22 cellular contexts compared by ENCODE assay signal in genomic region chr9:37509536-37509935, GRCh38. TPM values are rescaled to one million over a fixed set of nuclear protein-coding genes. Genes with fewer than 3 reads are reported as not detected.
DNase-seq lines count a peak whose midpoint lies in the region; ATAC-seq, FAIRE-seq and TF ChIP-seq lines count a peak whose summit lies in the region.
"Had no signal": no experiment of that assay in that cellular context is flagged by ENCODE, and none has a peak within 500 bp of the region (broad histone marks: within the 10 kb centered on the region; RNA-seq: fewer than 3 reads in every experiment).

No MANE protein-coding gene starts in this region.

- H3K27me3 Mint-ChIP-seq in stimulated activated naive B cell treated with anti-CD40 and anti-IgM and Interleukin-4, amounts not matched to agents 10 μg/mL and 1 μg/mL and 100 μg/mL, for 72 hours = no peaks in the 10 kb centered on the region
- H3K27me3 Mint-ChIP-seq: IgD-negative memory B cell had no signal

- no peak overlapping the region for H3K4me3 Mint-ChIP-seq in stimulated activated naive B cell treated with anti-CD40 and anti-IgM and Interleukin-4, amounts not matched to agents 10 μg/mL and 1 μg/mL and 100 μg/mL, for 72 hours
- H3K4me3 Mint-ChIP-seq: IgD-negative memory B cell had no signal

- no peak overlapping the region for H3K27ac ChIP-seq in kidney (ENCODE audit: low read depth in 2 of 2, low read length in 2 of 2)
- H3K27ac ChIP-seq: A549 had no signal

- no peak overlapping the region for H3K4me3 ChIP-seq in H7 (ENCODE audit: insufficient read depth, low read depth, low read length)
- no peak overlapping the region for H3K4me3 ChIP-seq in adipocyte (ENCODE audit: low read length)
- no peak overlapping the region for H3K4me3 ChIP-seq in kidney (ENCODE audit: low read length in 2 of 2)
- H3K4me3 ChIP-seq: A549 had no signal

- no peak for TF ChIP-seq POLR2A in H54 (IDR thresholded peaks at IDR 0.05; ENCODE audit: low read depth, low read length)

- peaks cover 30 to 48% of the 10 kb centered on the region in 2 donors for H3K36me3 Mint-ChIP-seq in stimulated activated naive B cell treated with anti-CD40 and anti-IgM and Interleukin-4, amounts not matched to agents 10 μg/mL and 1 μg/mL and 100 μg/mL, for 72 hours

- no peak for TF ChIP-seq CTCF in kidney (IDR thresholded peaks at IDR 0.05; ENCODE audit: borderline replicate concordance, extremely low read depth, insufficient read depth)

- H3K9me3 ChIP-seq in adipocyte (ENCODE audit: control insufficient read depth, low read length) = no peaks in the 10 kb centered on the region
- H3K9me3 ChIP-seq in kidney (ENCODE audit: control insufficient read depth in 1 of 2, low read length in 2 of 2) = no peaks in the 10 kb centered on the region
- H3K9me3 ChIP-seq: A549, BE2C had no signal

- peaks cover 37% of the 10 kb centered on the region for H3K4me1 ChIP-seq in adipocyte (ENCODE audit: control insufficient read depth, insufficient read depth, low read length)
- no peaks in the 10 kb centered on the region for H3K4me1 ChIP-seq in kidney (ENCODE audit: control insufficient read depth in 1 of 2, insufficient read depth in 1 of 2, low read depth in 1 of 2, low read length in 2 of 2)
- H3K4me1 ChIP-seq: A549, BE2C had no signal

- ATAC-seq in stimulated activated naive B cell treated with anti-CD40 and anti-IgM and Interleukin-4, amounts not matched to agents 10 μg/mL and 1 μg/mL and 100 μg/mL, for 72 hours (replicated peaks) = no peak
- no peak for ATAC-seq in left colon

- peaks cover 3% of the 10 kb centered on the region for H3K36me3 ChIP-seq in H7 (replicated peaks; ENCODE audit: control insufficient read depth, insufficient read depth, low read length)
- peaks cover 22% of the 10 kb centered on the region for H3K36me3 ChIP-seq in adipocyte (ENCODE audit: control insufficient read depth, insufficient read depth, low read length, severe bottlenecking)
- no peaks in the 10 kb centered on the region for H3K36me3 ChIP-seq in kidney (ENCODE audit: control insufficient read depth in 1 of 2, insufficient read depth in 2 of 2, low read length in 2 of 2)

- DNase-seq in H7 (peak; percentile 2), adipocyte (ENCODE audit: low read depth) (no peak), kidney (peak; percentile 45), left colon (no peak), H54 (ENCODE audit: insufficient read length, low spot score) (no peak)
- no peak for DNase-seq in stimulated activated naive B cell treated with anti-CD40 and anti-IgM and Interleukin-4, amounts not matched to agents 10 μg/mL and 1 μg/mL and 100 μg/mL, for 72 hours
- DNase-seq in activated CD4-positive, alpha-beta T cell treated with anti-CD3 and anti-CD28 coated beads for 48 hours = no peak
- DNase-seq: BE2C, DMS79, HCEC 1CT, Karpas-422, MV-4-11, NCI-H1105 treated with DMSO at 0.1 percent for 48 hours, NCI-H2081, NCI-H2171, NCI-H345, NCI-H524, NCI-H82, OCI-M1, Right ventricle myocardium superior had no signal

- H3K9me3 Mint-ChIP-seq in stimulated activated naive B cell treated with anti-CD40 and anti-IgM and Interleukin-4, amounts not matched to agents 10 μg/mL and 1 μg/mL and 100 μg/mL, for 72 hours = no peaks in the 10 kb centered on the region
- H3K9me3 Mint-ChIP-seq: IgD-negative memory B cell had no signal

- intact Hi-C loops in kidney (cut with DNase I) (no loop called here), left colon (cut with DNase I, micrococcal nuclease) (no loop called here)

- peak overlapping the region; percentile 9 for H3K27ac Mint-ChIP-seq in stimulated activated naive B cell treated with anti-CD40 and anti-IgM and Interleukin-4, amounts not matched to agents 10 μg/mL and 1 μg/mL and 100 μg/mL, for 72 hours

- H3K27me3 ChIP-seq in H7 (ENCODE audit: control insufficient read depth, insufficient read depth, low read length) (no peaks in the 10 kb centered on the region), adipocyte (replicated peaks; ENCODE audit: control insufficient read depth, insufficient read depth, low read length) (no peaks in the 10 kb centered on the region)
- H3K27me3 ChIP-seq: BE2C had no signal

- H3K4me1 Mint-ChIP-seq in stimulated activated naive B cell treated with anti-CD40 and anti-IgM and Interleukin-4, amounts not matched to agents 10 μg/mL and 1 μg/mL and 100 μg/mL, for 72 hours = peaks cover 14 to 34% of the 10 kb centered on the region in 2 donors

- H3K9ac ChIP-seq in adipocyte (ENCODE audit: low read length) (peak overlapping the region; percentile 76), kidney (ENCODE audit: low read length in 2 of 2) (no peak overlapping the region)

- no peak for FAIRE-seq in kidney (lab: Jason Lieb, UNC)
- FAIRE-seq in H54 (lab: Jason Lieb, UNC) = no peak
- FAIRE-seq: A549 had no signal

RNA-seq across cellular contexts. Expression of gene POLR1E, which starts 23.8 kb away (rescaled TPM):
- total RNA-seq in H7 (2014; rRNA removed; shearing (Covaris generic)) = 33.5 and 41.3 TPM in 2 replicates
- total RNA-seq in kidney (17.2 TPM), left colon (10 to 100 TPM in 1 of 2 donors, 1 to 10 TPM in 1; 8.5 to 11.4 TPM)
- 8.2 TPM for polyA plus RNA-seq in kidney (ENCODE audit: insufficient read depth, low read depth, low replicate concordance)

RNA-seq across cellular contexts. Expression of gene ZBTB5, which starts 44.3 kb away (rescaled TPM):
- total RNA-seq in H7 (2014; rRNA removed; shearing (Covaris generic)) = 15.6 and 18.3 TPM in 2 replicates
- total RNA-seq in kidney (14.1 TPM), left colon (1 to 10 TPM; 8.7 to 10.0 TPM)
- 6.1 TPM for polyA plus RNA-seq in kidney (ENCODE audit: insufficient read depth, low read depth, low replicate concordance)

Comparison
In these comparisons a context has a peak if more than half of its experiments do, and no peak if none do; other contexts are left out.
1. DNase-seq: peak in H7 (single experiment) and kidney (single experiment); none in adipocyte (single experiment), stimulated activated naive B cell treated with anti-CD40 and anti-IgM and Interleukin-4, amounts not matched to agents 10 μg/mL and 1 μg/mL and 100 μg/mL, for 72 hours (single experiment), left colon (0 of 2), H54 (single experiment) and activated CD4-positive, alpha-beta T cell treated with anti-CD3 and anti-CD28 coated beads for 48 hours (single experiment).